In genomic region chr22:41833369-41834004, GRCh38 we compare ENCODE assay signal across 1 cellular context.
TF ChIP-seq lines count a peak whose summit lies in the region.

No MANE protein-coding gene starts in this region.

TF ChIP-seq in HEK293, 187 proteins besides CTCF, POLR2A, EP300 and RAD21 (continued from another document):
- TF ChIP-seq, protein P1, sequence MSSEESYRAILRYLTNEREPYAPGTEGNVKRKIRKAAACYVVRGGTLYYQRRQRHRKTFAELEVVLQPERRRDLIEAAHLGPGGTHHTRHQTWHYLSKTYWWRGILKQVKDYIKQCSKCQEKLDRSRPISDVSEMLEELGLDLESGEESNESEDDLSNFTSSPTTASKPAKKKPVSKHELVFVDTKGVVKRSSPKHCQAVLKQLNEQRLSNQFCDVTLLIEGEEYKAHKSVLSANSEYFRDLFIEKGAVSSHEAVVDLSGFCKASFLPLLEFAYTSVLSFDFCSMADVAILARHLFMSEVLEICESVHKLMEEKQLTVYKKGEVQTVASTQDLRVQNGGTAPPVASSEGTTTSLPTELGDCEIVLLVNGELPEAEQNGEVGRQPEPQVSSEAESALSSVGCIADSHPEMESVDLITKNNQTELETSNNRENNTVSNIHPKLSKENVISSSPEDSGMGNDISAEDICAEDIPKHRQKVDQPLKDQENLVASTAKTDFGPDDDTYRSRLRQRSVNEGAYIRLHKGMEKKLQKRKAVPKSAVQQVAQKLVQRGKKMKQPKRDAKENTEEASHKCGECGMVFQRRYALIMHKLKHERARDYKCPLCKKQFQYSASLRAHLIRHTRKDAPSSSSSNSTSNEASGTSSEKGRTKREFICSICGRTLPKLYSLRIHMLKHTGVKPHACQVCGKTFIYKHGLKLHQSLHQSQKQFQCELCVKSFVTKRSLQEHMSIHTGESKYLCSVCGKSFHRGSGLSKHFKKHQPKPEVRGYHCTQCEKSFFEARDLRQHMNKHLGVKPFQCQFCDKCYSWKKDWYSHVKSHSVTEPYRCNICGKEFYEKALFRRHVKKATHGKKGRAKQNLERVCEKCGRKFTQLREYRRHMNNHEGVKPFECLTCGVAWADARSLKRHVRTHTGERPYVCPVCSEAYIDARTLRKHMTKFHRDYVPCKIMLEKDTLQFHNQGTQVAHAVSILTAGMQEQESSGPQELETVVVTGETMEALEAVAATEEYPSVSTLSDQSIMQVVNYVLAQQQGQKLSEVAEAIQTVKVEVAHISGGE (tag by site-specific recombination; conservative IDR thresholded peaks at IDR 0.05; ENCODE audit: low read depth): 0 out of 2 replicates have a peak, but pooled peaks have one; percentile 16
- TF ChIP-seq KLF10 (tag by site-specific recombination; IDR thresholded peaks at IDR 0.05) (no peak), ZNF292 (tag by site-specific recombination; IDR thresholded peaks at IDR 0.05; ENCODE audit: borderline replicate concordance, low read depth) (no peak), HOXD13 (CRISPR knock-in tag; IDR thresholded peaks at IDR 0.05; ENCODE audit: borderline replicate concordance) (0 out of 2 replicates have a peak, but pooled peaks have one; percentile 25), ZBTB8A (tag by site-specific recombination; IDR thresholded peaks at IDR 0.05) (peak; percentile 12; the same call in 1 of the 2 replicates), GLIS1 (tag by site-specific recombination; IDR thresholded peaks at IDR 0.05) (peak; percentile 43), ZNF561 (tag by site-specific recombination; IDR thresholded peaks at IDR 0.05; ENCODE audit: borderline replicate concordance) (0 out of 2 replicates have a peak, but pooled peaks have one; percentile 15)
